In genomic region chr22:17121235-17122195, GRCh38 we compare ENCODE assay signal across 8 cellular contexts. TPM values are rescaled to one million over a fixed set of nuclear protein-coding genes. Genes with fewer than 3 reads are reported as not detected.
DNase-seq lines count a peak whose midpoint lies in the region; ATAC-seq, FAIRE-seq and TF ChIP-seq lines count a peak whose summit lies in the region.

Gene TMEM121B, minus strand, starts transcription at chr22:17121360. Its CDS starts 233 bp downstream, at chr22:17121127.

- H2BK15ac ChIP-seq in mesenchymal stem cell (ENCODE audit: low read depth, poor library complexity, severe bottlenecking), result peak within 1 kb of the TSS; percentile 45

- H2BK120ac ChIP-seq in mesenchymal stem cell (ENCODE audit: low read depth, low read length), result no peak within 1 kb of the TSS

- no peak within 1 kb of the TSS for H3K18ac ChIP-seq in mesenchymal stem cell (ENCODE audit: low read depth in 1 of 2, low read length in 2 of 2)

- H3K79me2 ChIP-seq in SU-DHL-6 (ENCODE audit: insufficient read depth, low read length), result no peaks in the 10 kb centered on the region
- H3K79me2 ChIP-seq in endothelial cell of umbilical vein (ENCODE audit: control insufficient read depth, insufficient read depth, low read length), result no peaks in the 10 kb centered on the region

- TF ChIP-seq POLR2A in endothelial cell of umbilical vein (IDR thresholded peaks at IDR 0.05; ENCODE audit: low read depth, low read length), result no peak

- H3K4me3 ChIP-seq in SU-DHL-6 (ENCODE audit: insufficient read depth, low read length, poor library complexity, severe bottlenecking) (peak within 1 kb of the TSS; percentile 34), endothelial cell of umbilical vein (replicated peaks in 1 of 3; ENCODE audit: insufficient read depth in 1 of 3, low read depth in 1 of 3, low read length in 3 of 3) (peak within 1 kb of the TSS; percentile 16 to 36 (median 33)), mesenchymal stem cell (ENCODE audit: insufficient read depth in 1 of 2, low read depth in 1 of 2, low read length in 2 of 2) (peak within 1 kb of the TSS; percentile 57 to 74), thoracic aorta (peak within 1 kb of the TSS; percentile 74)

- no peak within 1 kb of the TSS for H2BK12ac ChIP-seq in mesenchymal stem cell (ENCODE audit: low read length in 2 of 2)

- H3K36me3 ChIP-seq in SU-DHL-6 (ENCODE audit: low read length) (no peaks in the 10 kb centered on the region), endothelial cell of umbilical vein (ENCODE audit: control insufficient read depth in 2 of 2, extremely low read depth in 1 of 2, insufficient read depth in 2 of 2, low read length in 2 of 2) (no peaks in the 10 kb centered on the region), mesenchymal stem cell (ENCODE audit: control insufficient read depth in 1 of 2, insufficient read depth in 2 of 2, low read depth in 1 of 2, low read length in 2 of 2) (no peaks in the 10 kb centered on the region), thoracic aorta (no peaks in the 10 kb centered on the region)

- CTCF ChIA-PET in endothelial cell of umbilical vein (lab: Charles Lee), result interaction anchor here (1.3 kb wide), 1 partner anchor 380 kb away, joined by 3 read pairs; no protein-coding TSS in a partner anchor

- peak within 1 kb of the TSS in 1 of 2 experiments; percentile 51 for H3K23ac ChIP-seq in mesenchymal stem cell (ENCODE audit: low read length in 2 of 2)

- DNase-seq in Daoy (ENCODE audit: low read depth) (peak; percentile 84), NCI-H1092 treated with DMSO at 0.1 percent for 48 hours (lab: John Stamatoyannopoulos, UW) (peak; percentile 94), endothelial cell of umbilical vein (ENCODE audit: low read depth, low spot score) (peak; percentile 23), mesenchymal stem cell (peak; percentile 51), thoracic aorta (ENCODE audit: low spot score) (no peak)
- DNase-seq in activated CD4-positive, CD25-positive, alpha-beta regulatory T cell treated with anti-CD3 and anti-CD28 coated beads, Interleukin-2, amount 50 U/mL, for 72 hours, result no peak

- H3K9me3 ChIP-seq in SU-DHL-6 (ENCODE audit: insufficient read depth, low read length) (no peaks in the 10 kb centered on the region), endothelial cell of umbilical vein (replicated peaks; ENCODE audit: control insufficient read depth, insufficient read depth, low read length) (no peaks in the 10 kb centered on the region), mesenchymal stem cell (ENCODE audit: control insufficient read depth, low read length) (no peaks in the 10 kb centered on the region), thoracic aorta (no peaks in the 10 kb centered on the region)

- H3K4me2 ChIP-seq in SU-DHL-6 (ENCODE audit: low read depth, low read length, poor library complexity, severe bottlenecking) (peak within 1 kb of the TSS; percentile 41), endothelial cell of umbilical vein (ENCODE audit: insufficient read depth, low read length) (peak within 1 kb of the TSS; percentile 55), mesenchymal stem cell (ENCODE audit: low read length, poor library complexity, severe bottlenecking) (peak within 1 kb of the TSS; percentile 92)

- H3K9me1 ChIP-seq in endothelial cell of umbilical vein (replicated peaks; ENCODE audit: control insufficient read depth, extremely low read depth, insufficient read depth, low read length), result no peaks in the 10 kb centered on the region

- H4K20me1 ChIP-seq in SU-DHL-6 (ENCODE audit: low read depth, low read length), result no peaks in the 10 kb centered on the region
- no peaks in the 10 kb centered on the region for H4K20me1 ChIP-seq in endothelial cell of umbilical vein (replicated peaks; ENCODE audit: control insufficient read depth, extremely low read depth, insufficient read depth, low read length)

- TF ChIP-seq CTCF in SU-DHL-6 (IDR thresholded peaks at IDR 0.05; ENCODE audit: insufficient read depth, low read length, poor library complexity, severe bottlenecking), result no peak
- no peak for TF ChIP-seq CTCF in endothelial cell of umbilical vein (IDR thresholded peaks at IDR 0.05; ENCODE audit: extremely low read depth in 1 of 2, insufficient read depth in 1 of 2, low read depth in 1 of 2, low read length in 2 of 2)
- TF ChIP-seq CTCF in thoracic aorta (IDR thresholded peaks at IDR 0.05), result no peak

- H3K14ac ChIP-seq in mesenchymal stem cell (ENCODE audit: low read length in 2 of 2), result no peak within 1 kb of the TSS

- no peak within 1 kb of the TSS for H2AFZ ChIP-seq in SU-DHL-6 (ENCODE audit: low read depth, low read length, severe bottlenecking)
- peak within 1 kb of the TSS; percentile 64 for H2AFZ ChIP-seq in endothelial cell of umbilical vein (ENCODE audit: low read depth, low read length)
- H2AFZ ChIP-seq in mesenchymal stem cell (ENCODE audit: low read depth, low read length), result no peak within 1 kb of the TSS

- POLR2A ChIA-PET in endothelial cell of umbilical vein (lab: Charles Lee), result no interaction called here

- H3F3A ChIP-seq in SU-DHL-6 (ENCODE audit: insufficient read depth), result no peaks in the 10 kb centered on the region

- H2AK5ac ChIP-seq in mesenchymal stem cell (ENCODE audit: low read length, severe bottlenecking), result no peak within 1 kb of the TSS

- no peak within 1 kb of the TSS for H2BK5ac ChIP-seq in mesenchymal stem cell (ENCODE audit: low read depth, low read length, poor library complexity, severe bottlenecking)

- H3K4ac ChIP-seq in mesenchymal stem cell (ENCODE audit: low read depth in 1 of 2, low read length in 2 of 2), result no peak within 1 kb of the TSS

- H3K4me1 ChIP-seq in endothelial cell of umbilical vein (ENCODE audit: control insufficient read depth, extremely low read depth, insufficient read depth, low read length), result peaks cover 6% of the 10 kb centered on the region
- peaks cover 17% of the 10 kb centered on the region for H3K4me1 ChIP-seq in mesenchymal stem cell (ENCODE audit: control insufficient read depth, insufficient read depth, low read depth, low read length)
- peaks cover 5 to 8% of the 10 kb centered on the region in 2 donors for H3K4me1 ChIP-seq in thoracic aorta (ENCODE audit: control insufficient read depth in 1 of 2, low read depth in 2 of 2)

- H3K9ac ChIP-seq in SU-DHL-6 (ENCODE audit: low read length) (no peak within 1 kb of the TSS), endothelial cell of umbilical vein (replicated peaks; ENCODE audit: extremely low read depth, insufficient read depth, low read length) (no peak within 1 kb of the TSS), mesenchymal stem cell (ENCODE audit: low read length) (no peak within 1 kb of the TSS)

- H3K79me1 ChIP-seq in mesenchymal stem cell (replicated peaks; ENCODE audit: low read length, poor library complexity, severe bottlenecking), result no peaks in the 10 kb centered on the region

- dilution Hi-C loops in endothelial cell of umbilical vein (cut with MboI; ENCODE audit: extremely low pct_ligation_motif_present, low sequenced_read_pairs), result no loop called here

- intact Hi-C loops in endothelial cell of umbilical vein (cut with micrococcal nuclease), result loop anchor here (1.0 kb wide), 1 partner anchor 38 kb away; the partner anchor contains the start of gene HDHD5

- H4K91ac ChIP-seq in mesenchymal stem cell (ENCODE audit: low read length), result no peak within 1 kb of the TSS

- WGBS in mesenchymal stem cell, result 7% methylated on average over 62 of the region's 69 CpGs

- FAIRE-seq in endothelial cell of umbilical vein (lab: Jason Lieb, UNC), result no peak

- no peaks in the 10 kb centered on the region for H3K9me2 ChIP-seq in SU-DHL-6 (replicated peaks; ENCODE audit: insufficient read depth, low read length)

- no peak for ATAC-seq in thoracic aorta (ENCODE audit: insufficient number of reproducible peaks, low FRiP score, low read depth)
- ATAC-seq in HG02642 (IDR thresholded peaks at IDR 0.05; ENCODE audit: poor library complexity, unreplicated experiment), result no peak

- no peak within 1 kb of the TSS for H4K8ac ChIP-seq in mesenchymal stem cell (ENCODE audit: low read length)

- no TSS peak for BruUV-seq in endothelial cell of umbilical vein (replicated peaks; lab: Mats Ljungman, UMichigan)

- H3K27me3 ChIP-seq in SU-DHL-6 (ENCODE audit: low read length), result no peaks in the 10 kb centered on the region
- H3K27me3 ChIP-seq in endothelial cell of umbilical vein (ENCODE audit: control insufficient read depth in 2 of 2, insufficient read depth in 2 of 2, low read length in 2 of 2), result peaks cover 22 to 25% of the 10 kb centered on the region in 2 experiments
- peaks cover 48% of the 10 kb centered on the region in 2 experiments for H3K27me3 ChIP-seq in mesenchymal stem cell (ENCODE audit: control insufficient read depth in 1 of 2, insufficient read depth in 1 of 2, low read length in 2 of 2)
- H3K27me3 ChIP-seq in thoracic aorta (replicated peaks; ENCODE audit: insufficient read depth), result peaks cover 12% of the 10 kb centered on the region

- H3K27ac ChIP-seq in SU-DHL-6 (ENCODE audit: low read depth, low read length) (no peak within 1 kb of the TSS), endothelial cell of umbilical vein (ENCODE audit: insufficient read depth, low read depth, low read length) (no peak within 1 kb of the TSS), mesenchymal stem cell (ENCODE audit: low read length, poor library complexity, severe bottlenecking) (no peak within 1 kb of the TSS), thoracic aorta (no peak within 1 kb of the TSS)

TF ChIP-seq in endothelial cell of umbilical vein, 7 proteins besides CTCF, POLR2A, EP300 and RAD21:
- TF ChIP-seq EZH2 (IDR thresholded peaks at IDR 0.05; ENCODE audit: borderline replicate concordance, low read depth, low read length, severe bottlenecking) (peak; percentile 22), MAX (IDR thresholded peaks at IDR 0.05; ENCODE audit: insufficient read depth, insufficient read length) (no peak)

RNA-seq across cellular contexts. Expression of gene TMEM121B, which starts in this region (rescaled TPM):
- 0.11 and 0.21 TPM in 2 replicates for total RNA-seq in Daoy (2014; rRNA removed; shearing (Covaris generic))
- total RNA-seq in endothelial cell of umbilical vein (0.33 and 0.37 TPM in 2 replicates), thoracic aorta (1 to 10 TPM; 1.1 to 2.0 TPM)
- 0.18 and 0.21 TPM in 2 replicates for polyA plus RNA-seq in endothelial cell of umbilical vein
- 0.08 and 0.17 TPM in 2 replicates for polyA plus RNA-seq in endothelial cell of umbilical vein (2011; cell fraction: cytosol; rRNA removed)
- 0.13 and 0.20 TPM in 2 replicates for polyA plus RNA-seq in endothelial cell of umbilical vein (2011; cell fraction: nucleus; rRNA removed)
- polyA plus RNA-seq in endothelial cell of umbilical vein (2012), result 0.28 and 0.53 TPM in 2 replicates
- 0.13 and 0.41 TPM in 2 replicates for polyA minus RNA-seq in endothelial cell of umbilical vein
- polyA minus RNA-seq in endothelial cell of umbilical vein (2011; cell fraction: cytosol; rRNA and poly(A)+ RNA removed), result not detected
- polyA minus RNA-seq in endothelial cell of umbilical vein (2011; cell fraction: nucleus; rRNA and poly(A)+ RNA removed), result 0.24 TPM in 1 of 2 replicates, not detected in the other
- 0.11 TPM for polyA plus RNA-seq in mesenchymal stem cell (2013, experiment 1 of 2)
- 0.08 TPM for polyA plus RNA-seq in mesenchymal stem cell (2013, experiment 2 of 2)

Comparison
In these comparisons a context has a peak if more than half of its experiments do, and no peak if none do; other contexts are left out.
1. Peak in DNase-seq in Daoy; RNA of the gene not detected or under 1 TPM.
2. Peak in DNase-seq, H3K4me3 ChIP-seq and H3K4me2 ChIP-seq in endothelial cell of umbilical vein; RNA of the gene not detected or under 1 TPM.
3. DNase-seq: peak in NCI-H1092 treated with DMSO at 0.1 percent for 48 hours (single experiment) and mesenchymal stem cell (single experiment); none in thoracic aorta (single experiment) and activated CD4-positive, CD25-positive, alpha-beta regulatory T cell treated with anti-CD3 and anti-CD28 coated beads, Interleukin-2, amount 50 U/mL, for 72 hours (single experiment).
4. H3K4me2 ChIP-seq: peak in every context shown above with its lines; median percentile 92 in mesenchymal stem cell; 55 in endothelial cell of umbilical vein; 41 in SU-DHL-6.
5. Peak in every context shown above with its lines, with median percentiles within 50 percentile points of each other: H3K4me3 ChIP-seq.